8 cellular contexts compared by ENCODE assay signal in genomic region chr10:5629789-5630436, GRCh38. TPM values are rescaled to one million over a fixed set of nuclear protein-coding genes. Genes with fewer than 3 reads are reported as not detected.
DNase-seq lines count a peak whose midpoint lies in the region; ATAC-seq lines count a peak whose summit lies in the region.

No MANE protein-coding gene starts in this region.

- peak; percentile 83 for ATAC-seq in HG02759 (IDR thresholded peaks at IDR 0.05; ENCODE audit: unreplicated experiment)
- ATAC-seq in left colon = peak; percentile 59

- intact Hi-C loops in left colon (cut with DNase I, micrococcal nuclease) = loop anchor here in 1 of 2 donors (5.0 kb wide), 1 partner anchor 188 kb away; no protein-coding TSS in a partner anchor

- DNase-seq in SIG-M5 treated with dmso at 0.1 percent for 504 hours (lab: John Stamatoyannopoulos, UW; ENCODE audit: unreplicated experiment) (peak; percentile 58), SIG-M5 (lab: John Stamatoyannopoulos, UW) (no peak), NCI-H1694 treated with DMSO at 0.1 percent for 48 hours (lab: John Stamatoyannopoulos, UW) (peak; percentile 73), left colon (peak; percentile 75 to 90)
- peak; percentile 73 for DNase-seq in activated CD4-positive, CD25-positive, alpha-beta regulatory T cell treated with anti-CD3 and anti-CD28 coated beads, Interleukin-2, amount 50 U/mL, for 16 hours (ENCODE audit: low read depth, low spot score)
- peak; percentile 76 for DNase-seq in central memory CD4-positive, alpha-beta T cell
- DNase-seq in stimulated activated CD4-positive, alpha-beta T cell treated with anti-CD3 and anti-CD28 coated beads, Interleukin-4, amount 100 ng/mL, for 4 hours = peak; percentile 76 to 81

RNA-seq across cellular contexts. Expression of gene ASB13, which starts 36.5 kb away (rescaled TPM):
- 10 to 100 TPM; 50.7 to 56.3 TPM for total RNA-seq in left colon

RNA-seq across cellular contexts. Expression of gene TASOR2, which starts 54.7 kb away (rescaled TPM):
- 10 to 100 TPM; 43.1 to 53.2 TPM for total RNA-seq in left colon
